27 cellular contexts compared by ENCODE assay signal in genomic region chr12:57872362-57872761, GRCh38. TPM values are rescaled to one million over a fixed set of nuclear protein-coding genes. Genes with fewer than 3 reads are reported as not detected.
"Had no signal": no experiment of that assay in that cellular context is flagged by ENCODE, and none has a peak within 500 bp of the region (broad histone marks: within the 10 kb centered on the region; RNA-seq: fewer than 3 reads in every experiment).

No MANE protein-coding gene starts in this region.

- H3K4me1 ChIP-seq: colonic mucosa had no signal

- H3K9ac ChIP-seq: parathyroid adenoma had no signal

- H3K9me3 Mint-ChIP-seq: stimulated activated effector memory CD8-positive, alpha-beta T cell treated with anti-CD3 and anti-CD28 coated beads, Interleukin-12 subunit alpha, Interleukin-12 subunit beta, amount 100 ng/mL, for 72 hours; stimulated activated naive CD8-positive, alpha-beta T cell treated with anti-CD3 and anti-CD28 coated beads, Interleukin-15, Interleukin-2, amounts not matched to agents 100 ng/mL and 50 ng/mL, for 24 hours; T-helper 2 cell treated with Interferon-gamma antibody and Interleukin-4, amounts not matched to agents 5 μg/mL and 100 μg/mL, for 36 hours had no signal

- H3K27me3 ChIP-seq: colonic mucosa had no signal

- H2AFZ ChIP-seq: parathyroid adenoma had no signal

- H3K27ac Mint-ChIP-seq: activated naive CD8-positive, alpha-beta T cell; nephron progenitor cell; stimulated activated effector memory CD8-positive, alpha-beta T cell treated with anti-CD3 and anti-CD28 coated beads, Interleukin-12 subunit alpha, Interleukin-12 subunit beta, amount 100 ng/mL, for 72 hours; stimulated activated naive CD8-positive, alpha-beta T cell treated with anti-CD3 and anti-CD28 coated beads, Interleukin-15, Interleukin-2, amounts not matched to agents 100 ng/mL and 50 ng/mL, for 24 hours; T-helper 2 cell treated with Interferon-gamma antibody and Interleukin-4, amounts not matched to agents 5 μg/mL and 100 μg/mL, for 36 hours had no signal

- H3K4me3 Mint-ChIP-seq: activated naive CD8-positive, alpha-beta T cell; nephron progenitor cell; stimulated activated effector memory CD8-positive, alpha-beta T cell treated with anti-CD3 and anti-CD28 coated beads, Interleukin-12 subunit alpha, Interleukin-12 subunit beta, amount 100 ng/mL, for 72 hours; stimulated activated naive CD8-positive, alpha-beta T cell treated with anti-CD3 and anti-CD28 coated beads, Interleukin-15, Interleukin-2, amounts not matched to agents 100 ng/mL and 50 ng/mL, for 24 hours; T-helper 2 cell treated with Interferon-gamma antibody and Interleukin-4, amounts not matched to agents 5 μg/mL and 100 μg/mL, for 36 hours had no signal

- H3K79me2 ChIP-seq: parathyroid adenoma had no signal

- H3K36me3 ChIP-seq: colonic mucosa, thoracic aorta had no signal

- H3K36me3 Mint-ChIP-seq: activated naive CD8-positive, alpha-beta T cell; stimulated activated effector memory CD8-positive, alpha-beta T cell treated with anti-CD3 and anti-CD28 coated beads, Interleukin-12 subunit alpha, Interleukin-12 subunit beta, amount 100 ng/mL, for 72 hours had no signal

- H3K27ac ChIP-seq: colonic mucosa, parathyroid adenoma, skin epidermis, thoracic aorta had no signal

- H3K9me3 ChIP-seq: colonic mucosa, thoracic aorta had no signal

- ATAC-seq: left cardiac atrium; sciatic nerve; stimulated activated effector memory CD8-positive, alpha-beta T cell treated with anti-CD3 and anti-CD28 coated beads, Interleukin-12 subunit alpha, Interleukin-12 subunit beta, amount 100 ng/mL, for 72 hours had no signal

- DNase-seq: activated CD4-positive, alpha-beta T cell treated with anti-CD3 and anti-CD28 coated beads for 4 hours; activated CD4-positive, alpha-beta T cell treated with anti-CD3 and anti-CD28 coated beads, Interleukin-2, amount 50 U/mL, for 4 hours; activated CD4-positive, CD25-positive, alpha-beta regulatory T cell; activated CD8-positive, alpha-beta memory T cell treated with anti-CD3 and anti-CD28 coated beads for 24 hours; activated effector memory CD4-positive, alpha-beta T cell treated with Interleukin-2 at 50 U/mL for 16 hours; activated naive CD4-positive, alpha-beta T cell treated with Interleukin-2 at 50 U/mL for 16 hours; anterior cingulate cortex; cerebellar nuclear complex; colonic mucosa; effector memory CD4-positive, alpha-beta T cell; head of caudate nucleus; hippocampal formation; left cardiac atrium; mammary epithelial cell; nephron progenitor cell; nucleus accumbens; stimulated activated CD4-positive, alpha-beta T cell treated with anti-CD3 and anti-CD28 coated beads, Interleukin-4, amount 100 ng/mL, for 24 hours; trophoblast cell had no signal

- H3K4me3 ChIP-seq: colonic mucosa, skin epidermis, thoracic aorta had no signal

- H3K4me1 Mint-ChIP-seq: stimulated activated effector memory CD8-positive, alpha-beta T cell treated with anti-CD3 and anti-CD28 coated beads, Interleukin-12 subunit alpha, Interleukin-12 subunit beta, amount 100 ng/mL, for 72 hours had no signal

RNA-seq across cellular contexts. Expression of gene AVIL, which starts 53.8 kb away (rescaled TPM):
- total RNA-seq: epithelial cell of proximal tubule had no signal
